In genomic region chr4:155759372-155760252, GRCh38 we compare ENCODE assay signal across 8 cellular contexts. TPM values are rescaled to one million over a fixed set of nuclear protein-coding genes. Genes with fewer than 3 reads are reported as not detected.
A peak's percentile ranks its signal among the peaks of the same experiment; 100 is the strongest.
DNase-seq lines count a peak whose midpoint lies in the region; ATAC-seq, FAIRE-seq and TF ChIP-seq lines count a peak whose summit lies in the region.

No MANE protein-coding gene starts in this region.

- H3K27ac ChIP-seq in dorsolateral prefrontal cortex (peak overlapping the region; percentile 62 to 98 (median 93)), lower lobe of right lung (peak overlapping the region; percentile 88), temporal lobe (ENCODE audit: low read depth, low read length) (peak overlapping the region; percentile 71)

- peak overlapping the region; percentile 54 for H3K4me3 Mint-ChIP-seq in activated CD4-positive, alpha-beta T cell treated with anti-CD3 and anti-CD28 coated beads for 36 hours

- peak; percentile 17 for DNase-seq in activated CD4-positive, alpha-beta T cell treated with anti-CD3 and anti-CD28 coated beads for 36 hours
- no peak for DNase-seq in activated CD4-positive, alpha-beta T cell treated with anti-CD3 and anti-CD28 coated beads, Interleukin-2, amount 50 U/mL, for 1 hour
- DNase-seq in RCC 7860 (ENCODE audit: low spot score): peak; percentile 6
- peak; percentile 30 to 75 (median 52) for DNase-seq in dorsolateral prefrontal cortex
- peak; percentile 65 for DNase-seq in lower lobe of right lung
- no peak for DNase-seq in NCI-H774 (lab: John Stamatoyannopoulos, UW)

- FAIRE-seq in RCC 7860 (lab: Jason Lieb, UNC): no peak

- H3K4me1 Mint-ChIP-seq in activated CD4-positive, alpha-beta T cell treated with anti-CD3 and anti-CD28 coated beads for 36 hours: peaks cover 9% of the 10 kb centered on the region

- H3K36me3 ChIP-seq in lower lobe of right lung: no peaks in the 10 kb centered on the region

- intact Hi-C loops in activated CD4-positive, alpha-beta T cell treated with anti-CD3 and anti-CD28 coated beads for 36 hours (cut with DNase I, micrococcal nuclease): loop anchor here in 1 of 2 experiments (1.0 to 2.0 kb wide), 2 partner anchors 92 to 383 kb away; partner anchors contain the start of gene MAP9
- intact Hi-C loops in dorsolateral prefrontal cortex (cut with DNase I): no loop called here
- intact Hi-C loops in lower lobe of right lung (cut with DNase I): no loop called here

- ATAC-seq in activated CD4-positive, alpha-beta T cell treated with anti-CD3 and anti-CD28 coated beads for 36 hours: no peak
- peak; percentile 26 for ATAC-seq in HG02798 (IDR thresholded peaks at IDR 0.05; ENCODE audit: poor library complexity, unreplicated experiment)
- ATAC-seq in lower lobe of right lung: peak; percentile 65 to 77

- POLR2A ChIA-PET in activated CD4-positive, alpha-beta T cell treated with anti-CD3 and anti-CD28 coated beads for 36 hours (lab: Charles Lee): no interaction called here

- peaks cover 21% of the 10 kb centered on the region for H3K27me3 Mint-ChIP-seq in activated CD4-positive, alpha-beta T cell treated with anti-CD3 and anti-CD28 coated beads for 36 hours

- H3K4me3 ChIP-seq in dorsolateral prefrontal cortex (peak overlapping the region; percentile 64 to 99 (median 86)), lower lobe of right lung (peak overlapping the region; percentile 78)

- H3K27ac Mint-ChIP-seq in activated CD4-positive, alpha-beta T cell treated with anti-CD3 and anti-CD28 coated beads for 36 hours: no peak overlapping the region

- H3K9me3 Mint-ChIP-seq in activated CD4-positive, alpha-beta T cell treated with anti-CD3 and anti-CD28 coated beads for 36 hours (ENCODE audit: low read depth): peaks cover 3% of the 10 kb centered on the region

- H3K27me3 ChIP-seq in dorsolateral prefrontal cortex (no peaks in the 10 kb centered on the region), lower lobe of right lung (ENCODE audit: low read depth) (peaks cover 10% of the 10 kb centered on the region)

- CTCF ChIA-PET in activated CD4-positive, alpha-beta T cell treated with anti-CD3 and anti-CD28 coated beads for 36 hours (lab: Charles Lee): interaction anchor here (0.6 to 1.4 kb wide), 2 partner anchors 19 to 194 kb away, joined by 3 to 5 read pairs; partner anchors contain the start of gene CTSO

- peaks cover 10% of the 10 kb centered on the region for H3K4me1 ChIP-seq in lower lobe of right lung

- TF ChIP-seq CTCF in dorsolateral prefrontal cortex (IDR thresholded peaks at IDR 0.05 in 54 of 56, conservative IDR thresholded peaks at IDR 0.05 in 2 of 56; ENCODE audit: low read depth in 1 of 56, partially characterized antibody in 56 of 56) (peak in 15 of 56 donors; percentile 7 to 35 (median 16)), lower lobe of right lung (IDR thresholded peaks at IDR 0.05) (no peak)

- H3K36me3 Mint-ChIP-seq in activated CD4-positive, alpha-beta T cell treated with anti-CD3 and anti-CD28 coated beads for 36 hours (ENCODE audit: low read depth): no peaks in the 10 kb centered on the region

- no peaks in the 10 kb centered on the region for H3K9me3 ChIP-seq in lower lobe of right lung

RNA-seq across cellular contexts. Expression of gene GUCY1B1, which starts 0.8 kb away (rescaled TPM):
- under 1 TPM; 0.37 to 0.63 TPM for total RNA-seq in activated CD4-positive, alpha-beta T cell treated with anti-CD3 and anti-CD28 coated beads for 36 hours
- 100 to 1,000 TPM in 56 of 120 experiments, 10 to 100 TPM in 64; 31.4 to 153 (median 98.2) TPM for total RNA-seq in dorsolateral prefrontal cortex
- total RNA-seq in lower lobe of right lung: 18.1 TPM
- total RNA-seq in temporal lobe: 52.4 TPM

Comparison
In these comparisons a context has a peak if more than half of its experiments do, and no peak if none do; other contexts are left out.
1. DNase-seq: peak in activated CD4-positive, alpha-beta T cell treated with anti-CD3 and anti-CD28 coated beads for 36 hours (single experiment), RCC 7860 (single experiment), dorsolateral prefrontal cortex (10 of 10) and lower lobe of right lung (single experiment); none in activated CD4-positive, alpha-beta T cell treated with anti-CD3 and anti-CD28 coated beads, Interleukin-2, amount 50 U/mL, for 1 hour (single experiment) and NCI-H774 (single experiment).
2. RNA of gene GUCY1B1, which starts 0.8 kb away (total RNA-seq): 31.4 to 153 TPM in dorsolateral prefrontal cortex, 52.4 TPM in temporal lobe (single experiment) and 18.1 TPM in lower lobe of right lung (single experiment); 0.37 to 0.63 TPM in activated CD4-positive, alpha-beta T cell treated with anti-CD3 and anti-CD28 coated beads for 36 hours; every median in the first group is over 10 times any median in the second.
3. Peak in every context shown above with its lines, with median percentiles within 50 percentile points of each other: H3K27ac ChIP-seq.